ENCODE assay signal across 1 cellular context in the genomic region with DNA sequence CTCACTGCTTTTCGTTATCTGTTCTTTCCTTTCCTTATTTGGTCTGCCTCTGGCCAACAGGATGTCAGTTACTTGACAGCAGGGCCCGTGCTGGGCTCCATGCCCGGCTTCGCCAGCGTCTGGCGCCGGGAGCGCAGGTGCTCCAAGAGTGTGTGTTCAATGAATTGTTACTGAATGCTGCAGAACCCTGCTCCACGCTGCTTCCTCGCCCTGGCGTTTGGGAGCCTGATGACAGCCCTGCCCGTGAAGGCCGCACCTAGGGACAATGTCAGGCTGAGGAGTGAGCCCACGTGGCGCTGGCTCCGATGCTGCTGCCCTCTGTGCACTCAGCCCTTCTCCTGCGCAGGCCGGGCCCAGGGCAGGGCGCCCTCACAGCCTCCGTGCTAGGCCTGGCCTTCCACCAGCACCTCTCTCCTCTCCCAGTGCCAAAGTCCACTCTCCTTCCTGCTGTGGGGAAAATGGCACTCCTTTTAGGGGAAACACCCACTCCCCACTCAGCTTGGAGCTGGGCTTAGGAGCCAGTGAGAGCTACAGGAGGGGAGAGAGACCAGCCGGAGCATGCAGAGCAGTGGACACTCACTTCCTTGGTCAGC.
TF ChIP-seq lines count a peak whose summit lies in the region.

No MANE protein-coding gene starts in this region.

TF ChIP-seq in HepG2, 621 proteins besides CTCF, POLR2A, EP300 and RAD21 (continued from another document and continues in another):
- TF ChIP-seq NFKB2 (CRISPR knock-in tag; IDR thresholded peaks at IDR 0.05; ENCODE audit: borderline replicate concordance), result peak; percentile 43; the same call in 1 of the 2 replicates
- no peak for TF ChIP-seq JDP2 (CRISPR knock-in tag; IDR thresholded peaks at IDR 0.05; ENCODE audit: borderline replicate concordance)
- TF ChIP-seq ZNF101 (CRISPR knock-in tag; IDR thresholded peaks at IDR 0.05; ENCODE audit: borderline replicate concordance, low read depth), result no peak
- no peak for TF ChIP-seq NONO (IDR thresholded peaks at IDR 0.05)
- peak; percentile 25; the same call in 1 of the 2 replicates for TF ChIP-seq NONO (CRISPR knock-in tag; conservative IDR thresholded peaks at IDR 0.05)
- TF ChIP-seq ZBTB3 (CRISPR knock-in tag; IDR thresholded peaks at IDR 0.05; ENCODE audit: borderline replicate concordance, low read depth), result no peak
- TF ChIP-seq ZNF841 (CRISPR knock-in tag; IDR thresholded peaks at IDR 0.05; ENCODE audit: borderline replicate concordance), result no peak
- TF ChIP-seq ELF1 (CRISPR knock-in tag; IDR thresholded peaks at IDR 0.05), result no peak
- TF ChIP-seq, protein P1, sequence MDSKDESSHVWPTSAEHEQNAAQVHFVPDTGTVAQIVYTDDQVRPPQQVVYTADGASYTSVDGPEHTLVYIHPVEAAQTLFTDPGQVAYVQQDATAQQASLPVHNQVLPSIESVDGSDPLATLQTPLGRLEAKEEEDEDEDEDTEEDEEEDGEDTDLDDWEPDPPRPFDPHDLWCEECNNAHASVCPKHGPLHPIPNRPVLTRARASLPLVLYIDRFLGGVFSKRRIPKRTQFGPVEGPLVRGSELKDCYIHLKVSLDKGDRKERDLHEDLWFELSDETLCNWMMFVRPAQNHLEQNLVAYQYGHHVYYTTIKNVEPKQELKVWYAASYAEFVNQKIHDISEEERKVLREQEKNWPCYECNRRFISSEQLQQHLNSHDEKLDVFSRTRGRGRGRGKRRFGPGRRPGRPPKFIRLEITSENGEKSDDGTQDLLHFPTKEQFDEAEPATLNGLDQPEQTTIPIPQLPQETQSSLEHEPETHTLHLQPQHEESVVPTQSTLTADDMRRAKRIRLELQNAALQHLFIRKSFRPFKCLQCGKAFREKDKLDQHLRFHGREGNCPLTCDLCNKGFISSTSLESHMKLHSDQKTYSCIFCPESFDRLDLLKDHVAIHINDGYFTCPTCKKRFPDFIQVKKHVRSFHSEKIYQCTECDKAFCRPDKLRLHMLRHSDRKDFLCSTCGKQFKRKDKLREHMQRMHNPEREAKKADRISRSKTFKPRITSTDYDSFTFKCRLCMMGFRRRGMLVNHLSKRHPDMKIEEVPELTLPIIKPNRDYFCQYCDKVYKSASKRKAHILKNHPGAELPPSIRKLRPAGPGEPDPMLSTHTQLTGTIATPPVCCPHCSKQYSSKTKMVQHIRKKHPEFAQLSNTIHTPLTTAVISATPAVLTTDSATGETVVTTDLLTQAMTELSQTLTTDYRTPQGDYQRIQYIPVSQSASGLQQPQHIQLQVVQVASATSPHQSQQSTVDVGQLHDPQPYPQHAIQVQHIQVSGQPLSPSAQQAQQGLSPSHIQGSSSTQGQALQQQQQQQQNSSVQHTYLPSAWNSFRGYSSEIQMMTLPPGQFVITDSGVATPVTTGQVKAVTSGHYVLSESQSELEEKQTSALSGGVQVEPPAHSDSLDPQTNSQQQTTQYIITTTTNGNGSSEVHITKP (CRISPR knock-in tag; IDR thresholded peaks at IDR 0.05; ENCODE audit: low read depth), result no peak
- no peak for TF ChIP-seq KLF13 (CRISPR knock-in tag; IDR thresholded peaks at IDR 0.05)
- TF ChIP-seq KIAA2018 (CRISPR knock-in tag; IDR thresholded peaks at IDR 0.05; ENCODE audit: borderline replicate concordance), result no peak
- no peak for TF ChIP-seq SETDB1 (CRISPR knock-in tag; IDR thresholded peaks at IDR 0.05; ENCODE audit: borderline replicate concordance)
- TF ChIP-seq MEIS1 (CRISPR knock-in tag; IDR thresholded peaks at IDR 0.05; ENCODE audit: borderline replicate concordance), result peak; percentile 30; the same call in 1 of the 2 replicates
- TF ChIP-seq ZNF230 (CRISPR knock-in tag; IDR thresholded peaks at IDR 0.05), result 0 out of 2 replicates have a peak, but pooled peaks have one; percentile 48
- no peak for TF ChIP-seq TBX3 (IDR thresholded peaks at IDR 0.05; ENCODE audit: borderline replicate concordance)
- TF ChIP-seq, protein P2, sequence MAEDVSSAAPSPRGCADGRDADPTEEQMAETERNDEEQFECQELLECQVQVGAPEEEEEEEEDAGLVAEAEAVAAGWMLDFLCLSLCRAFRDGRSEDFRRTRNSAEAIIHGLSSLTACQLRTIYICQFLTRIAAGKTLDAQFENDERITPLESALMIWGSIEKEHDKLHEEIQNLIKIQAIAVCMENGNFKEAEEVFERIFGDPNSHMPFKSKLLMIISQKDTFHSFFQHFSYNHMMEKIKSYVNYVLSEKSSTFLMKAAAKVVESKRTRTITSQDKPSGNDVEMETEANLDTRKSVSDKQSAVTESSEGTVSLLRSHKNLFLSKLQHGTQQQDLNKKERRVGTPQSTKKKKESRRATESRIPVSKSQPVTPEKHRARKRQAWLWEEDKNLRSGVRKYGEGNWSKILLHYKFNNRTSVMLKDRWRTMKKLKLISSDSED (CRISPR knock-in tag; IDR thresholded peaks at IDR 0.05), result no peak
- TF ChIP-seq NFE2L1 (CRISPR knock-in tag; IDR thresholded peaks at IDR 0.05; ENCODE audit: borderline replicate concordance), result no peak
- no peak for TF ChIP-seq MTA1 (CRISPR knock-in tag; IDR thresholded peaks at IDR 0.05; ENCODE audit: borderline replicate concordance)
- peak; percentile 31; the same call in 1 of the 2 replicates for TF ChIP-seq ZMYM4 (CRISPR knock-in tag; IDR thresholded peaks at IDR 0.05)
- no peak for TF ChIP-seq PLSCR1 (CRISPR knock-in tag; IDR thresholded peaks at IDR 0.05; ENCODE audit: borderline replicate concordance)
- no peak for TF ChIP-seq ZFP37 (CRISPR knock-in tag; IDR thresholded peaks at IDR 0.05; ENCODE audit: borderline replicate concordance)
- TF ChIP-seq, protein P3, sequence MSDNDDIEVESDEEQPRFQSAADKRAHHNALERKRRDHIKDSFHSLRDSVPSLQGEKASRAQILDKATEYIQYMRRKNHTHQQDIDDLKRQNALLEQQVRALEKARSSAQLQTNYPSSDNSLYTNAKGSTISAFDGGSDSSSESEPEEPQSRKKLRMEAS (IDR thresholded peaks at IDR 0.05), result peak; percentile 87
- TF ChIP-seq ZNF883 (CRISPR knock-in tag; IDR thresholded peaks at IDR 0.05; ENCODE audit: not compliant biosample characterization), result no peak
- TF ChIP-seq GFI1 (CRISPR knock-in tag; IDR thresholded peaks at IDR 0.05; ENCODE audit: borderline replicate concordance), result no peak
- TF ChIP-seq, protein P4, sequence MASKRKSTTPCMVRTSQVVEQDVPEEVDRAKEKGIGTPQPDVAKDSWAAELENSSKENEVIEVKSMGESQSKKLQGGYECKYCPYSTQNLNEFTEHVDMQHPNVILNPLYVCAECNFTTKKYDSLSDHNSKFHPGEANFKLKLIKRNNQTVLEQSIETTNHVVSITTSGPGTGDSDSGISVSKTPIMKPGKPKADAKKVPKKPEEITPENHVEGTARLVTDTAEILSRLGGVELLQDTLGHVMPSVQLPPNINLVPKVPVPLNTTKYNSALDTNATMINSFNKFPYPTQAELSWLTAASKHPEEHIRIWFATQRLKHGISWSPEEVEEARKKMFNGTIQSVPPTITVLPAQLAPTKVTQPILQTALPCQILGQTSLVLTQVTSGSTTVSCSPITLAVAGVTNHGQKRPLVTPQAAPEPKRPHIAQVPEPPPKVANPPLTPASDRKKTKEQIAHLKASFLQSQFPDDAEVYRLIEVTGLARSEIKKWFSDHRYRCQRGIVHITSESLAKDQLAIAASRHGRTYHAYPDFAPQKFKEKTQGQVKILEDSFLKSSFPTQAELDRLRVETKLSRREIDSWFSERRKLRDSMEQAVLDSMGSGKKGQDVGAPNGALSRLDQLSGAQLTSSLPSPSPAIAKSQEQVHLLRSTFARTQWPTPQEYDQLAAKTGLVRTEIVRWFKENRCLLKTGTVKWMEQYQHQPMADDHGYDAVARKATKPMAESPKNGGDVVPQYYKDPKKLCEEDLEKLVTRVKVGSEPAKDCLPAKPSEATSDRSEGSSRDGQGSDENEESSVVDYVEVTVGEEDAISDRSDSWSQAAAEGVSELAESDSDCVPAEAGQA (IDR thresholded peaks at IDR 0.05; ENCODE audit: low read depth), result no peak
- TF ChIP-seq, protein P4 (CRISPR knock-in tag; IDR thresholded peaks at IDR 0.05; ENCODE audit: borderline replicate concordance), result no peak
- TF ChIP-seq MED13 (CRISPR knock-in tag; IDR thresholded peaks at IDR 0.05), result no peak
- no peak for TF ChIP-seq SOX13 (IDR thresholded peaks at IDR 0.05)
- TF ChIP-seq SOX13 (CRISPR knock-in tag; conservative IDR thresholded peaks at IDR 0.05 in 1 of 2, IDR thresholded peaks at IDR 0.05 in 1 of 2), result no peak
- TF ChIP-seq, protein P5, sequence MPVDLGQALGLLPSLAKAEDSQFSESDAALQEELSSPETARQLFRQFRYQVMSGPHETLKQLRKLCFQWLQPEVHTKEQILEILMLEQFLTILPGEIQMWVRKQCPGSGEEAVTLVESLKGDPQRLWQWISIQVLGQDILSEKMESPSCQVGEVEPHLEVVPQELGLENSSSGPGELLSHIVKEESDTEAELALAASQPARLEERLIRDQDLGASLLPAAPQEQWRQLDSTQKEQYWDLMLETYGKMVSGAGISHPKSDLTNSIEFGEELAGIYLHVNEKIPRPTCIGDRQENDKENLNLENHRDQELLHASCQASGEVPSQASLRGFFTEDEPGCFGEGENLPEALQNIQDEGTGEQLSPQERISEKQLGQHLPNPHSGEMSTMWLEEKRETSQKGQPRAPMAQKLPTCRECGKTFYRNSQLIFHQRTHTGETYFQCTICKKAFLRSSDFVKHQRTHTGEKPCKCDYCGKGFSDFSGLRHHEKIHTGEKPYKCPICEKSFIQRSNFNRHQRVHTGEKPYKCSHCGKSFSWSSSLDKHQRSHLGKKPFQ (CRISPR knock-in tag; IDR thresholded peaks at IDR 0.05; ENCODE audit: insufficient replicate concordance), result no peak
- no peak for TF ChIP-seq ZFP36 (IDR thresholded peaks at IDR 0.05; ENCODE audit: borderline replicate concordance, low read depth, low read length, partially characterized antibody)
- TF ChIP-seq ZNF335 (CRISPR knock-in tag; IDR thresholded peaks at IDR 0.05), result no peak
- no peak for TF ChIP-seq MYNN (CRISPR knock-in tag; IDR thresholded peaks at IDR 0.05; ENCODE audit: low read depth)
- no peak for TF ChIP-seq HHEX (CRISPR knock-in tag; IDR thresholded peaks at IDR 0.05)
- no peak for TF ChIP-seq MBNL3 (CRISPR knock-in tag; conservative IDR thresholded peaks at IDR 0.05)
